ENCODE assay signal across 12 cellular contexts in the genomic region with DNA sequence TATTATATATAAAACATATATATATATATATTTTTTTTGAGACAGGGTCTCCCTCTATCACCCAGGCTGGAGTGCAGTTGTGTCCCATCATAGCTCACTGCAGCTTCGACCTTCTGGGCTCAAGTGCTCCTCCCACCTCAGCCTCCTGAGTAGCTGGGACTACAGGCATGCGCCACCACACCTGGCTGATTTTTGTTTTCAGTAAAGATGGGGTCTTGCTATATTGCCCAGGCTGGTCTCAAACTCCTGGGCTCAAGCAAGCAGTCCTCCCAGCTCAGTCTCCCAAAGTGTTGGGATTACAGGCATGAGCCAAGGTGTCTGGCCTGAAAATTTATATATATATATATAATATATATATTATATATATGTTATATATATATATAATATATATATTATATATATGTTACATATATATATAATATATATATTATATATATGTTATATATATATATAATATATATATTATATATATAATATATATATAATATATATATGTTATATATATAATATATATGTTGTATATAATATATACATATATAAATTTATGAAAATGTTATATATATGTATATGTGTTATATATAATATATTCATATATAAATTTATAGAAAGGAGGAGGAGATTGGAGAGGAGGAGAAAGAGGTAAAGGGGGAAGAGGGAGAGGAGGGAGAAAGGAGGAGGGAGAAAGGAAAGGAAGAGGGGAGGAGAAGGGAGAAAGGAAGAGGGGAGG. TPM values are rescaled to one million over a fixed set of nuclear protein-coding genes. Genes with fewer than 3 reads are reported as not detected.
"Had no signal": no experiment of that assay in that cellular context is flagged by ENCODE, and none has a peak within 500 bp of the region (broad histone marks: within the 10 kb centered on the region; RNA-seq: fewer than 3 reads in every experiment).

No MANE protein-coding gene starts in this region.

RNA-seq across cellular contexts. Expression of a gene that starts 4.7 kb away (rescaled TPM):
- total RNA-seq: dermis blood vessel endothelial cell, endothelial cell of umbilical vein, mesenteric fat pad, myocyte had no signal
- polyA plus RNA-seq: fibroblast of lung had no signal

RNA-seq across cellular contexts. Expression of a gene that starts 35.2 kb away (rescaled TPM):
- total RNA-seq: dermis blood vessel endothelial cell, endothelial cell of umbilical vein, heart right ventricle, left ventricle myocardium inferior, mesenteric fat pad, myocyte, osteocyte, psoas muscle, right cardiac atrium, skeletal muscle tissue, tibial nerve had no signal
- polyA plus RNA-seq: endothelial cell of umbilical vein, fibroblast of lung had no signal
